Comparison of ENCODE assay signal across 1 cellular context in the genomic region with DNA sequence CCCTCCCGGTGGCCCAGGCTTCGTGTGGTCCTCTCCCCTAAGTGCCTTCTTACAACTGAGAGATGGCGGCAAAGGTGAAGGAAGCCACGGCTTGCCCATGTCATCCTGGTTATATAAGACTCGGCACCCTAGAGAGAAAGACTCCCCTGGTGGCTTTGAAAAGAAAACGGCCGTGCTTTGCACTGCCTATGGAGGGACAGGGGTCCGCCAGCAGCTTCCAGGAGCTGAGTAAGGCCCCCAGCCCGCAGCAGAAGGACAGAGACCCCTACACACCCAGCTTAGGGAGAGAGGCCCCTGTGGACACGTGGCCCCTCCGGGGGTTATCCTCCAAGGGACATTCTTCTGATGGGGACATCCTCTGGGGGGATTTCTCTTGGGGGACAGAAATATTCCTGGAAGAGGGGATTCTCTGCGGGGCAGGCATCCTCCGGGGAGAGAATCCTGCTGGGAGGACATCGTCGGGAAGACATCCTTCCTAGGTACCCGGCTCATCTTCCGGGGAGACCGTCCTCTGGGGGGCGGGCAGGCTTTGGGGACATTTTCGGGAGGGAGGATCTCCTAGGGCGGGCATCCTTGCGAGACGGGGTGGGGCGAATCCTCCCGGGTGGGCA.
TF ChIP-seq lines count a peak whose summit lies in the region.

No MANE protein-coding gene starts in this region.

TF ChIP-seq in HepG2, 621 proteins besides CTCF, POLR2A, EP300 and RAD21 (continued from another document and continues in another):
- TF ChIP-seq, protein P1, sequence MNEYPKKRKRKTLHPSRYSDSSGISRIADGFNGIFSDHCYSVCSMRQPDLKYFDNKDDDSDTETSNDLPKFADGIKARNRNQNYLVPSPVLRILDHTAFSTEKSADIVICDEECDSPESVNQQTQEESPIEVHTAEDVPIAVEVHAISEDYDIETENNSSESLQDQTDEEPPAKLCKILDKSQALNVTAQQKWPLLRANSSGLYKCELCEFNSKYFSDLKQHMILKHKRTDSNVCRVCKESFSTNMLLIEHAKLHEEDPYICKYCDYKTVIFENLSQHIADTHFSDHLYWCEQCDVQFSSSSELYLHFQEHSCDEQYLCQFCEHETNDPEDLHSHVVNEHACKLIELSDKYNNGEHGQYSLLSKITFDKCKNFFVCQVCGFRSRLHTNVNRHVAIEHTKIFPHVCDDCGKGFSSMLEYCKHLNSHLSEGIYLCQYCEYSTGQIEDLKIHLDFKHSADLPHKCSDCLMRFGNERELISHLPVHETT (CRISPR knock-in tag; conservative IDR thresholded peaks at IDR 0.05): no peak
- TF ChIP-seq, protein P2, sequence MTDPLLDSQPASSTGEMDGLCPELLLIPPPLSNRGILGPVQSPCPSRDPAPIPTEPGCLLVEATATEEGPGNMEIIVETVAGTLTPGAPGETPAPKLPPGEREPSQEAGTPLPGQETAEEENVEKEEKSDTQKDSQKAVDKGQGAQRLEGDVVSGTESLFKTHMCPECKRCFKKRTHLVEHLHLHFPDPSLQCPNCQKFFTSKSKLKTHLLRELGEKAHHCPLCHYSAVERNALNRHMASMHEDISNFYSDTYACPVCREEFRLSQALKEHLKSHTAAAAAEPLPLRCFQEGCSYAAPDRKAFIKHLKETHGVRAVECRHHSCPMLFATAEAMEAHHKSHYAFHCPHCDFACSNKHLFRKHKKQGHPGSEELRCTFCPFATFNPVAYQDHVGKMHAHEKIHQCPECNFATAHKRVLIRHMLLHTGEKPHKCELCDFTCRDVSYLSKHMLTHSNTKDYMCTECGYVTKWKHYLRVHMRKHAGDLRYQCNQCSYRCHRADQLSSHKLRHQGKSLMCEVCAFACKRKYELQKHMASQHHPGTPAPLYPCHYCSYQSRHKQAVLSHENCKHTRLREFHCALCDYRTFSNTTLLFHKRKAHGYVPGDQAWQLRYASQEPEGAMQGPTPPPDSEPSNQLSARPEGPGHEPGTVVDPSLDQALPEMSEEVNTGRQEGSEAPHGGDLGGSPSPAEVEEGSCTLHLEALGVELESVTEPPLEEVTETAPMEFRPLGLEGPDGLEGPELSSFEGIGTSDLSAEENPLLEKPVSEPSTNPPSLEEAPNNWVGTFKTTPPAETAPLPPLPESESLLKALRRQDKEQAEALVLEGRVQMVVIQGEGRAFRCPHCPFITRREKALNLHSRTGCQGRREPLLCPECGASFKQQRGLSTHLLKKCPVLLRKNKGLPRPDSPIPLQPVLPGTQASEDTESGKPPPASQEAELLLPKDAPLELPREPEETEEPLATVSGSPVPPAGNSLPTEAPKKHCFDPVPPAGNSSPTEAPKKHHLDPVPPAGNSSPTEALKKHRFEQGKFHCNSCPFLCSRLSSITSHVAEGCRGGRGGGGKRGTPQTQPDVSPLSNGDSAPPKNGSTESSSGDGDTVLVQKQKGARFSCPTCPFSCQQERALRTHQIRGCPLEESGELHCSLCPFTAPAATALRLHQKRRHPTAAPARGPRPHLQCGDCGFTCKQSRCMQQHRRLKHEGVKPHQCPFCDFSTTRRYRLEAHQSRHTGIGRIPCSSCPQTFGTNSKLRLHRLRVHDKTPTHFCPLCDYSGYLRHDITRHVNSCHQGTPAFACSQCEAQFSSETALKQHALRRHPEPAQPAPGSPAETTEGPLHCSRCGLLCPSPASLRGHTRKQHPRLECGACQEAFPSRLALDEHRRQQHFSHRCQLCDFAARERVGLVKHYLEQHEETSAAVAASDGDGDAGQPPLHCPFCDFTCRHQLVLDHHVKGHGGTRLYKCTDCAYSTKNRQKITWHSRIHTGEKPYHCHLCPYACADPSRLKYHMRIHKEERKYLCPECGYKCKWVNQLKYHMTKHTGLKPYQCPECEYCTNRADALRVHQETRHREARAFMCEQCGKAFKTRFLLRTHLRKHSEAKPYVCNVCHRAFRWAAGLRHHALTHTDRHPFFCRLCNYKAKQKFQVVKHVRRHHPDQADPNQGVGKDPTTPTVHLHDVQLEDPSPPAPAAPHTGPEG (CRISPR knock-in tag; IDR thresholded peaks at IDR 0.05): no peak
- TF ChIP-seq ZNF766 (CRISPR knock-in tag; IDR thresholded peaks at IDR 0.05; ENCODE audit: borderline replicate concordance) (no peak), ZNF17 (CRISPR knock-in tag; IDR thresholded peaks at IDR 0.05) (no peak), ESRRA (CRISPR knock-in tag; IDR thresholded peaks at IDR 0.05; ENCODE audit: low read depth) (no peak), FOXA1 (IDR thresholded peaks at IDR 0.05) (no peak), FOXA1 (CRISPR knock-in tag; IDR thresholded peaks at IDR 0.05) (no peak), IRF2 (CRISPR knock-in tag; IDR thresholded peaks at IDR 0.05) (peak; percentile 29; the same call in 1 of the 2 replicates), YEATS4 (CRISPR knock-in tag; IDR thresholded peaks at IDR 0.05; ENCODE audit: borderline replicate concordance) (no peak), MTA1 (CRISPR knock-in tag; IDR thresholded peaks at IDR 0.05; ENCODE audit: borderline replicate concordance) (no peak), THYN1 (CRISPR knock-in tag; IDR thresholded peaks at IDR 0.05; ENCODE audit: borderline replicate concordance, low read depth) (no peak), ZFP1 (CRISPR knock-in tag; IDR thresholded peaks at IDR 0.05) (no peak), ZNF605 (CRISPR knock-in tag; IDR thresholded peaks at IDR 0.05) (peak; percentile 57; the same call in 1 of the 2 replicates), KLF12 (CRISPR knock-in tag; IDR thresholded peaks at IDR 0.05; ENCODE audit: borderline replicate concordance) (no peak), ZNF30 (CRISPR knock-in tag; IDR thresholded peaks at IDR 0.05) (no peak), ZNF10 (CRISPR knock-in tag; IDR thresholded peaks at IDR 0.05; ENCODE audit: borderline replicate concordance, low read depth) (no peak), SRY (CRISPR knock-in tag; IDR thresholded peaks at IDR 0.05) (no peak), ZNF33B (CRISPR knock-in tag; IDR thresholded peaks at IDR 0.05) (peak; percentile 90; the same call in 1 of the 2 replicates), TBX3 (IDR thresholded peaks at IDR 0.05; ENCODE audit: borderline replicate concordance) (no peak), ZNF225 (CRISPR knock-in tag; IDR thresholded peaks at IDR 0.05) (no peak), NFATC3 (CRISPR knock-in tag; IDR thresholded peaks at IDR 0.05) (peak; percentile 94; the same call in 1 of the 2 replicates), REPIN1 (CRISPR knock-in tag; IDR thresholded peaks at IDR 0.05; ENCODE audit: borderline replicate concordance, low read depth) (no peak), ZBTB20 (CRISPR knock-in tag; IDR thresholded peaks at IDR 0.05; ENCODE audit: borderline replicate concordance, low read depth) (no peak), ZNF547 (CRISPR knock-in tag; IDR thresholded peaks at IDR 0.05) (peak; percentile 75; the same call in 1 of the 2 replicates), HNRNPH1 (optimal IDR thresholded peaks at IDR 0.05; ENCODE audit: low read depth, low read length) (no peak), ZNF567 (CRISPR knock-in tag; IDR thresholded peaks at IDR 0.05; ENCODE audit: borderline replicate concordance) (no peak), ZNF546 (CRISPR knock-in tag; conservative IDR thresholded peaks at IDR 0.05) (0 out of 2 replicates have a peak, but pooled peaks have one; percentile 17), FIP1L1 (IDR thresholded peaks at IDR 0.05; ENCODE audit: borderline replicate concordance, insufficient read depth, low read depth, low read length) (no peak), ZFX (CRISPR knock-in tag; IDR thresholded peaks at IDR 0.05; ENCODE audit: low read depth) (no peak), TBP (CRISPR knock-in tag; IDR thresholded peaks at IDR 0.05) (no peak), KLF11 (CRISPR knock-in tag; IDR thresholded peaks at IDR 0.05) (no peak), ZNF878 (CRISPR knock-in tag; IDR thresholded peaks at IDR 0.05) (no peak), ZNF235 (CRISPR knock-in tag; IDR thresholded peaks at IDR 0.05; ENCODE audit: borderline replicate concordance) (no peak), ZNF124 (CRISPR knock-in tag; IDR thresholded peaks at IDR 0.05) (no peak), ZNF326 (CRISPR knock-in tag; IDR thresholded peaks at IDR 0.05; ENCODE audit: borderline replicate concordance) (no peak), ZNF781 (CRISPR knock-in tag; IDR thresholded peaks at IDR 0.05; ENCODE audit: borderline replicate concordance, not compliant biosample characterization) (peak; percentile 46), ZSCAN21 (CRISPR knock-in tag; IDR thresholded peaks at IDR 0.05; ENCODE audit: borderline replicate concordance) (no peak), ZNF883 (CRISPR knock-in tag; IDR thresholded peaks at IDR 0.05; ENCODE audit: not compliant biosample characterization) (peak; percentile 50), MEF2D (CRISPR knock-in tag; IDR thresholded peaks at IDR 0.05) (no peak)
- TF ChIP-seq, protein P3, sequence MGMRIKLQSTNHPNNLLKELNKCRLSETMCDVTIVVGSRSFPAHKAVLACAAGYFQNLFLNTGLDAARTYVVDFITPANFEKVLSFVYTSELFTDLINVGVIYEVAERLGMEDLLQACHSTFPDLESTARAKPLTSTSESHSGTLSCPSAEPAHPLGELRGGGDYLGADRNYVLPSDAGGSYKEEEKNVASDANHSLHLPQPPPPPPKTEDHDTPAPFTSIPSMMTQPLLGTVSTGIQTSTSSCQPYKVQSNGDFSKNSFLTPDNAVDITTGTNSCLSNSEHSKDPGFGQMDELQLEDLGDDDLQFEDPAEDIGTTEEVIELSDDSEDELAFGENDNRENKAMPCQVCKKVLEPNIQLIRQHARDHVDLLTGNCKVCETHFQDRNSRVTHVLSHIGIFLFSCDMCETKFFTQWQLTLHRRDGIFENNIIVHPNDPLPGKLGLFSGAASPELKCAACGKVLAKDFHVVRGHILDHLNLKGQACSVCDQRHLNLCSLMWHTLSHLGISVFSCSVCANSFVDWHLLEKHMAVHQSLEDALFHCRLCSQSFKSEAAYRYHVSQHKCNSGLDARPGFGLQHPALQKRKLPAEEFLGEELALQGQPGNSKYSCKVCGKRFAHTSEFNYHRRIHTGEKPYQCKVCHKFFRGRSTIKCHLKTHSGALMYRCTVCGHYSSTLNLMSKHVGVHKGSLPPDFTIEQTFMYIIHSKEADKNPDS (CRISPR knock-in tag; IDR thresholded peaks at IDR 0.05): no peak
- TF ChIP-seq, protein P4, sequence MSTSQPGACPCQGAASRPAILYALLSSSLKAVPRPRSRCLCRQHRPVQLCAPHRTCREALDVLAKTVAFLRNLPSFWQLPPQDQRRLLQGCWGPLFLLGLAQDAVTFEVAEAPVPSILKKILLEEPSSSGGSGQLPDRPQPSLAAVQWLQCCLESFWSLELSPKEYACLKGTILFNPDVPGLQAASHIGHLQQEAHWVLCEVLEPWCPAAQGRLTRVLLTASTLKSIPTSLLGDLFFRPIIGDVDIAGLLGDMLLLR (CRISPR knock-in tag; IDR thresholded peaks at IDR 0.05): no peak
- TF ChIP-seq, protein P5, sequence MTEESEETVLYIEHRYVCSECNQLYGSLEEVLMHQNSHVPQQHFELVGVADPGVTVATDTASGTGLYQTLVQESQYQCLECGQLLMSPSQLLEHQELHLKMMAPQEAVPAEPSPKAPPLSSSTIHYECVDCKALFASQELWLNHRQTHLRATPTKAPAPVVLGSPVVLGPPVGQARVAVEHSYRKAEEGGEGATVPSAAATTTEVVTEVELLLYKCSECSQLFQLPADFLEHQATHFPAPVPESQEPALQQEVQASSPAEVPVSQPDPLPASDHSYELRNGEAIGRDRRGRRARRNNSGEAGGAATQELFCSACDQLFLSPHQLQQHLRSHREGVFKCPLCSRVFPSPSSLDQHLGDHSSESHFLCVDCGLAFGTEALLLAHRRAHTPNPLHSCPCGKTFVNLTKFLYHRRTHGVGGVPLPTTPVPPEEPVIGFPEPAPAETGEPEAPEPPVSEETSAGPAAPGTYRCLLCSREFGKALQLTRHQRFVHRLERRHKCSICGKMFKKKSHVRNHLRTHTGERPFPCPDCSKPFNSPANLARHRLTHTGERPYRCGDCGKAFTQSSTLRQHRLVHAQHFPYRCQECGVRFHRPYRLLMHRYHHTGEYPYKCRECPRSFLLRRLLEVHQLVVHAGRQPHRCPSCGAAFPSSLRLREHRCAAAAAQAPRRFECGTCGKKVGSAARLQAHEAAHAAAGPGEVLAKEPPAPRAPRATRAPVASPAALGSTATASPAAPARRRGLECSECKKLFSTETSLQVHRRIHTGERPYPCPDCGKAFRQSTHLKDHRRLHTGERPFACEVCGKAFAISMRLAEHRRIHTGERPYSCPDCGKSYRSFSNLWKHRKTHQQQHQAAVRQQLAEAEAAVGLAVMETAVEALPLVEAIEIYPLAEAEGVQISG (CRISPR knock-in tag; IDR thresholded peaks at IDR 0.05): no peak
- TF ChIP-seq, protein P6, sequence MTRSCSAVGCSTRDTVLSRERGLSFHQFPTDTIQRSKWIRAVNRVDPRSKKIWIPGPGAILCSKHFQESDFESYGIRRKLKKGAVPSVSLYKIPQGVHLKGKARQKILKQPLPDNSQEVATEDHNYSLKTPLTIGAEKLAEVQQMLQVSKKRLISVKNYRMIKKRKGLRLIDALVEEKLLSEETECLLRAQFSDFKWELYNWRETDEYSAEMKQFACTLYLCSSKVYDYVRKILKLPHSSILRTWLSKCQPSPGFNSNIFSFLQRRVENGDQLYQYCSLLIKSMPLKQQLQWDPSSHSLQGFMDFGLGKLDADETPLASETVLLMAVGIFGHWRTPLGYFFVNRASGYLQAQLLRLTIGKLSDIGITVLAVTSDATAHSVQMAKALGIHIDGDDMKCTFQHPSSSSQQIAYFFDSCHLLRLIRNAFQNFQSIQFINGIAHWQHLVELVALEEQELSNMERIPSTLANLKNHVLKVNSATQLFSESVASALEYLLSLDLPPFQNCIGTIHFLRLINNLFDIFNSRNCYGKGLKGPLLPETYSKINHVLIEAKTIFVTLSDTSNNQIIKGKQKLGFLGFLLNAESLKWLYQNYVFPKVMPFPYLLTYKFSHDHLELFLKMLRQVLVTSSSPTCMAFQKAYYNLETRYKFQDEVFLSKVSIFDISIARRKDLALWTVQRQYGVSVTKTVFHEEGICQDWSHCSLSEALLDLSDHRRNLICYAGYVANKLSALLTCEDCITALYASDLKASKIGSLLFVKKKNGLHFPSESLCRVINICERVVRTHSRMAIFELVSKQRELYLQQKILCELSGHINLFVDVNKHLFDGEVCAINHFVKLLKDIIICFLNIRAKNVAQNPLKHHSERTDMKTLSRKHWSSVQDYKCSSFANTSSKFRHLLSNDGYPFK (CRISPR knock-in tag; IDR thresholded peaks at IDR 0.05; ENCODE audit: borderline replicate concordance): no peak
- TF ChIP-seq, protein P7, sequence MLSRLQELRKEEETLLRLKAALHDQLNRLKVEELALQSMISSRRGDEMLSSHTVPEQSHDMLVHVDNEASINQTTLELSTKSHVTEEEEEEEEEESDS (CRISPR knock-in tag; IDR thresholded peaks at IDR 0.05; ENCODE audit: borderline replicate concordance): no peak
- TF ChIP-seq, protein P8, sequence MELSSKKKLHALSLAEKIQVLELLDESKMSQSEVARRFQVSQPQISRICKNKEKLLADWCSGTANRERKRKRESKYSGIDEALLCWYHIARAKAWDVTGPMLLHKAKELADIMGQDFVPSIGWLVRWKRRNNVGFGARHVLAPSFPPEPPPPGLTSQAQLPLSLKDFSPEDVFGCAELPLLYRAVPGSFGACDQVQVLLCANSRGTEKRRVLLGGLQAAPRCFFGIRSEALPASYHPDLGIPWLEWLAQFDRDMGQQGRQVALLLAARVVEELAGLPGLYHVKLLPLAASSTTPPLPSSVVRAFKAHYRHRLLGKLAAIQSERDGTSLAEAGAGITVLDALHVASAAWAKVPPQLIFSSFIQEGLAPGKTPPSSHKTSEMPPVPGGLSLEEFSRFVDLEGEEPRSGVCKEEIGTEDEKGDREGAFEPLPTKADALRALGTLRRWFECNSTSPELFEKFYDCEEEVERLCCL (CRISPR knock-in tag; IDR thresholded peaks at IDR 0.05; ENCODE audit: borderline replicate concordance): no peak
